ENCODE assay signal across 12 cellular contexts in the genomic region with DNA sequence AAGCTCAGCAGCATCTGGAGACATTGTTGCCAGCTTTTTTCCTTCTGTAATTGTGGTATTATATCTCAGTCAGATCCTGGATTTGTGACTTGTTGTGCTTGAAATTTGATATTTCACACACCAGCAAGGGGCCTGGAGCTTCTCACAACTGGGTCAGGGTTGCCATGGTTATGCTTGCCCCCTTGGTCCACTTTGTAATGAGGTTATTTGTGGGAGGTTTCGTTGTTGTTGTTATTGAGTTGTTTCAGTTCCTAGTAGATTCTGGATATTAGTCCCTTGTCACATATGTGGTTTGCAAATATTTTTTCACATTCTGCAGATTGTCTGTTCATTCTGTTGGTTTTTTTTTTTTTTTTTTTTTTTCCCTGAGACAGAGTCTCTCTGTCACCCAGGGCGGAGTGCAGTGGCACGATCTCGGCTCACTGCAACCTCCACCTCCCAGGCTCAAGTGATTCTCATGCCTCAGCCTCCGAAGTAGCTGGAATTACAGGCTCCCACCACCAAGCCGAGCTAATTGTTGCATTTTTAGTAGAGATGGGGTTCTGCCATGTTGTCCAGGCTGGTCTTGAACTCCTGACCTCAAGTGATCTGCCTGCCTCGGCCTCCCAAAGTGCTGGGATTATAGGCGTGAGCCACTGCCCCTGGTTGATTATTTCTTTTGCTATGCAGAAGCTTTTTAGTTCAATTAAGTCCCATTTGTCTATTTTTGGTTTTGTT.
DNase-seq lines count a peak whose midpoint lies in the region; ATAC-seq and TF ChIP-seq lines count a peak whose summit lies in the region.
"Had no signal": no experiment of that assay in that cellular context is flagged by ENCODE, and none has a peak within 500 bp of the region (broad histone marks: within the 10 kb centered on the region; RNA-seq: fewer than 3 reads in every experiment).

No MANE protein-coding gene starts in this region.

- H3K4me1 Mint-ChIP-seq in GM23338 (no peaks in the 10 kb centered on the region; the same call in 1 of the 3 replicates), immature natural killer cell (no peaks in the 10 kb centered on the region)
- H3K4me1 Mint-ChIP-seq: naive B cell had no signal

- H2AFZ ChIP-seq in GM23338, result no peak overlapping the region

- no peak overlapping the region for H3K27ac Mint-ChIP-seq in GM23338
- no peak overlapping the region for H3K27ac Mint-ChIP-seq in immature natural killer cell
- H3K27ac Mint-ChIP-seq: naive B cell, type B pancreatic cell had no signal

- peaks cover 1% of the 10 kb centered on the region; the same call in 2 of the 3 replicates for H3K36me3 Mint-ChIP-seq in GM23338 (ENCODE audit: low read depth)
- no peaks in the 10 kb centered on the region for H3K36me3 Mint-ChIP-seq in immature natural killer cell
- H3K36me3 Mint-ChIP-seq: naive B cell, type B pancreatic cell had no signal

- no peaks in the 10 kb centered on the region for H3K79me2 ChIP-seq in GM23338 (replicated peaks; ENCODE audit: insufficient read depth)

- no peak overlapping the region for H3K4me3 Mint-ChIP-seq in GM23338
- H3K4me3 Mint-ChIP-seq in immature natural killer cell, result no peak overlapping the region
- H3K4me3 Mint-ChIP-seq: type B pancreatic cell had no signal

- no peak for TF ChIP-seq CTCF in GM23338 (conservative IDR thresholded peaks at IDR 0.05; ENCODE audit: low read depth in 2 of 2)

- DNase-seq in left kidney (ENCODE audit: low read depth, low spot score) (peak; percentile 88), SKM-1 (lab: John Stamatoyannopoulos, UW; ENCODE audit: unreplicated experiment) (no peak), GM23338 (ENCODE audit: low spot score) (no peak), immature natural killer cell (no peak), GOT3 (lab: John Stamatoyannopoulos, UW) (no peak)
- DNase-seq: hypothalamus, naive B cell, NCI-H187 treated with DMSO at 0.1 percent for 48 hours had no signal

- no peaks in the 10 kb centered on the region for H3K9me2 ChIP-seq in GM23338 (ENCODE audit: insufficient read depth)

- H3K4me1 ChIP-seq in GM23338 (ENCODE audit: insufficient read depth), result no peaks in the 10 kb centered on the region

- H3K9me3 Mint-ChIP-seq in GM23338 (peaks cover 3% of the 10 kb centered on the region; the same call in 2 of the 3 replicates), immature natural killer cell (no peaks in the 10 kb centered on the region)

- no peak overlapping the region for H3K4me2 ChIP-seq in GM23338

- H3K27me3 Mint-ChIP-seq in GM23338 (ENCODE audit: insufficient read depth, low read depth, poor library complexity) (peaks cover 2% of the 10 kb centered on the region), immature natural killer cell (ENCODE audit: low read depth in 3 of 3) (peaks cover under 1 to 2% (median 2%) of the 10 kb centered on the region in 3 donors)

- H3K4me3 ChIP-seq in GM23338, result no peak overlapping the region

- no peak overlapping the region for H3K27ac ChIP-seq in GM23338 (ENCODE audit: low read depth)

- no peaks in the 10 kb centered on the region for H4K20me1 ChIP-seq in GM23338 (replicated peaks; ENCODE audit: insufficient read depth)

- no peaks in the 10 kb centered on the region for H3K27me3 ChIP-seq in GM23338 (ENCODE audit: insufficient read depth)

- H3K36me3 ChIP-seq in GM23338 (ENCODE audit: insufficient read depth), result no peaks in the 10 kb centered on the region

- ATAC-seq in GM18519 (IDR thresholded peaks at IDR 0.05; ENCODE audit: low FRiP score, unreplicated experiment), result peak; percentile 92
- ATAC-seq in GM21529 (IDR thresholded peaks at IDR 0.05; ENCODE audit: unreplicated experiment), result peak; percentile 92
- peak; percentile 93 for ATAC-seq in HG03159 (IDR thresholded peaks at IDR 0.05; ENCODE audit: unreplicated experiment)
- ATAC-seq in GM23338, result no peak

- no peaks in the 10 kb centered on the region for H3F3A ChIP-seq in GM23338 (replicated peaks; ENCODE audit: low read depth)

TF ChIP-seq in GM23338, 12 proteins besides CTCF, POLR2A, EP300 and RAD21:
- no peak for TF ChIP-seq NANOG (IDR thresholded peaks at IDR 0.05; ENCODE audit: borderline replicate concordance)
- TF ChIP-seq, protein P1, sequence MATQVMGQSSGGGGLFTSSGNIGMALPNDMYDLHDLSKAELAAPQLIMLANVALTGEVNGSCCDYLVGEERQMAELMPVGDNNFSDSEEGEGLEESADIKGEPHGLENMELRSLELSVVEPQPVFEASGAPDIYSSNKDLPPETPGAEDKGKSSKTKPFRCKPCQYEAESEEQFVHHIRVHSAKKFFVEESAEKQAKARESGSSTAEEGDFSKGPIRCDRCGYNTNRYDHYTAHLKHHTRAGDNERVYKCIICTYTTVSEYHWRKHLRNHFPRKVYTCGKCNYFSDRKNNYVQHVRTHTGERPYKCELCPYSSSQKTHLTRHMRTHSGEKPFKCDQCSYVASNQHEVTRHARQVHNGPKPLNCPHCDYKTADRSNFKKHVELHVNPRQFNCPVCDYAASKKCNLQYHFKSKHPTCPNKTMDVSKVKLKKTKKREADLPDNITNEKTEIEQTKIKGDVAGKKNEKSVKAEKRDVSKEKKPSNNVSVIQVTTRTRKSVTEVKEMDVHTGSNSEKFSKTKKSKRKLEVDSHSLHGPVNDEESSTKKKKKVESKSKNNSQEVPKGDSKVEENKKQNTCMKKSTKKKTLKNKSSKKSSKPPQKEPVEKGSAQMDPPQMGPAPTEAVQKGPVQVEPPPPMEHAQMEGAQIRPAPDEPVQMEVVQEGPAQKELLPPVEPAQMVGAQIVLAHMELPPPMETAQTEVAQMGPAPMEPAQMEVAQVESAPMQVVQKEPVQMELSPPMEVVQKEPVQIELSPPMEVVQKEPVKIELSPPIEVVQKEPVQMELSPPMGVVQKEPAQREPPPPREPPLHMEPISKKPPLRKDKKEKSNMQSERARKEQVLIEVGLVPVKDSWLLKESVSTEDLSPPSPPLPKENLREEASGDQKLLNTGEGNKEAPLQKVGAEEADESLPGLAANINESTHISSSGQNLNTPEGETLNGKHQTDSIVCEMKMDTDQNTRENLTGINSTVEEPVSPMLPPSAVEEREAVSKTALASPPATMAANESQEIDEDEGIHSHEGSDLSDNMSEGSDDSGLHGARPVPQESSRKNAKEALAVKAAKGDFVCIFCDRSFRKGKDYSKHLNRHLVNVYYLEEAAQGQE (IDR thresholded peaks at IDR 0.05; ENCODE audit: unreplicated experiment), result no peak
- no peak for TF ChIP-seq STAT1 (IDR thresholded peaks at IDR 0.05; ENCODE audit: unreplicated experiment)
- no peak for TF ChIP-seq EZH2phosphoT487 (IDR thresholded peaks at IDR 0.05; ENCODE audit: unreplicated experiment)
- TF ChIP-seq ZNF114 (CRISPR knock-in tag; IDR thresholded peaks at IDR 0.05), result no peak
- TF ChIP-seq, protein P2, sequence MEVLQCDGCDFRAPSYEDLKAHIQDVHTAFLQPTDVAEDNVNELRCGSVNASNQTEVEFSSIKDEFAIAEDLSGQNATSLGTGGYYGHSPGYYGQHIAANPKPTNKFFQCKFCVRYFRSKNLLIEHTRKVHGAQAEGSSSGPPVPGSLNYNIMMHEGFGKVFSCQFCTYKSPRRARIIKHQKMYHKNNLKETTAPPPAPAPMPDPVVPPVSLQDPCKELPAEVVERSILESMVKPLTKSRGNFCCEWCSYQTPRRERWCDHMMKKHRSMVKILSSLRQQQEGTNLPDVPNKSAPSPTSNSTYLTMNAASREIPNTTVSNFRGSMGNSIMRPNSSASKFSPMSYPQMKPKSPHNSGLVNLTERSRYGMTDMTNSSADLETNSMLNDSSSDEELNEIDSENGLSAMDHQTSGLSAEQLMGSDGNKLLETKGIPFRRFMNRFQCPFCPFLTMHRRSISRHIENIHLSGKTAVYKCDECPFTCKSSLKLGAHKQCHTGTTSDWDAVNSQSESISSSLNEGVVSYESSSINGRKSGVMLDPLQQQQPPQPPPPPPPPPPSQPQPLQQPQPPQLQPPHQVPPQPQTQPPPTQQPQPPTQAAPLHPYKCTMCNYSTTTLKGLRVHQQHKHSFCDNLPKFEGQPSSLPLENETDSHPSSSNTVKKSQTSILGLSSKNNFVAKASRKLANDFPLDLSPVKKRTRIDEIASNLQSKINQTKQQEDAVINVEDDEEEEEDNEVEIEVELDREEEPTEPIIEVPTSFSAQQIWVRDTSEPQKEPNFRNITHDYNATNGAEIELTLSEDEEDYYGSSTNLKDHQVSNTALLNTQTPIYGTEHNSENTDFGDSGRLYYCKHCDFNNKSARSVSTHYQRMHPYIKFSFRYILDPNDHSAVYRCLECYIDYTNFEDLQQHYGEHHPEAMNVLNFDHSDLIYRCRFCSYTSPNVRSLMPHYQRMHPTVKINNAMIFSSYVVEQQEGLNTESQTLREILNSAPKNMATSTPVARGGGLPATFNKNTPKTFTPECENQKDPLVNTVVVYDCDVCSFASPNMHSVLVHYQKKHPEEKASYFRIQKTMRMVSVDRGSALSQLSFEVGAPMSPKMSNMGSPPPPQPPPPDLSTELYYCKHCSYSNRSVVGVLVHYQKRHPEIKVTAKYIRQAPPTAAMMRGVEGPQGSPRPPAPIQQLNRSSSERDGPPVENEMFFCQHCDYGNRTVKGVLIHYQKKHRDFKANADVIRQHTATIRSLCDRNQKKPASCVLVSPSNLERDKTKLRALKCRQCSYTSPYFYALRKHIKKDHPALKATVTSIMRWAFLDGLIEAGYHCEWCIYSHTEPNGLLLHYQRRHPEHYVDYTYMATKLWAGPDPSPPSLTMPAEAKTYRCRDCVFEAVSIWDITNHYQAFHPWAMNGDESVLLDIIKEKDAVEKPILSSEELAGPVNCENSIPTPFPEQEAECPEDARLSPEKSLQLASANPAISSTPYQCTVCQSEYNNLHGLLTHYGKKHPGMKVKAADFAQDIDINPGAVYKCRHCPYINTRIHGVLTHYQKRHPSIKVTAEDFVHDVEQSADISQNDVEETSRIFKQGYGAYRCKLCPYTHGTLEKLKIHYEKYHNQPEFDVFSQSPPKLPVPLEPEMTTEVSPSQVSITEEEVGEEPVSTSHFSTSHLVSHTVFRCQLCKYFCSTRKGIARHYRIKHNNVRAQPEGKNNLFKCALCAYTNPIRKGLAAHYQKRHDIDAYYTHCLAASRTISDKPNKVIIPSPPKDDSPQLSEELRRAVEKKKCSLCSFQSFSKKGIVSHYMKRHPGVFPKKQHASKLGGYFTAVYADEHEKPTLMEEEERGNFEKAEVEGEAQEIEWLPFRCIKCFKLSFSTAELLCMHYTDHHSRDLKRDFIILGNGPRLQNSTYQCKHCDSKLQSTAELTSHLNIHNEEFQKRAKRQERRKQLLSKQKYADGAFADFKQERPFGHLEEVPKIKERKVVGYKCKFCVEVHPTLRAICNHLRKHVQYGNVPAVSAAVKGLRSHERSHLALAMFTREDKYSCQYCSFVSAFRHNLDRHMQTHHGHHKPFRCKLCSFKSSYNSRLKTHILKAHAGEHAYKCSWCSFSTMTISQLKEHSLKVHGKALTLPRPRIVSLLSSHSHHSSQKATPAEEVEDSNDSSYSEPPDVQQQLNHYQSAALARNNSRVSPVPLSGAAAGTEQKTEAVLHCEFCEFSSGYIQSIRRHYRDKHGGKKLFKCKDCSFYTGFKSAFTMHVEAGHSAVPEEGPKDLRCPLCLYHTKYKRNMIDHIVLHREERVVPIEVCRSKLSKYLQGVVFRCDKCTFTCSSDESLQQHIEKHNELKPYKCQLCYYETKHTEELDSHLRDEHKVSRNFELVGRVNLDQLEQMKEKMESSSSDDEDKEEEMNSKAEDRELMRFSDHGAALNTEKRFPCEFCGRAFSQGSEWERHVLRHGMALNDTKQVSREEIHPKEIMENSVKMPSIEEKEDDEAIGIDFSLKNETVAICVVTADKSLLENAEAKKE (CRISPR knock-in tag; IDR thresholded peaks at IDR 0.05), result no peak
